In genomic region chr7:73612598-73613269, GRCh38 we compare ENCODE assay signal across 10 cellular contexts.
A peak's percentile ranks its signal among the peaks of the same experiment; 100 is the strongest.
DNase-seq lines count a peak whose midpoint lies in the region; ATAC-seq and TF ChIP-seq lines count a peak whose summit lies in the region.
"Had no signal": no experiment of that assay in that cellular context is flagged by ENCODE, and none has a peak within 500 bp of the region (broad histone marks: within the 10 kb centered on the region; RNA-seq: fewer than 3 reads in every experiment).

No MANE protein-coding gene starts in this region.

- ATAC-seq in GM19351 (IDR thresholded peaks at IDR 0.05; ENCODE audit: unreplicated experiment), result no peak
- ATAC-seq: effector memory CD8-positive, alpha-beta T cell had no signal

- TF ChIP-seq CTCF in AG09309 (IDR thresholded peaks at IDR 0.05; ENCODE audit: control insufficient read depth, insufficient read depth, low read depth, low read length, missing control alignments), result peak; percentile 23

- DNase-seq in AG09309 (ENCODE audit: low read depth), result no peak
- peak; percentile 69 for DNase-seq in HPDE6-E6E7 (ENCODE audit: extremely low spot score)
- peak; percentile 15 for DNase-seq in UCSD-AML1 (lab: John Stamatoyannopoulos, UW; ENCODE audit: unreplicated experiment)
- DNase-seq in left kidney (ENCODE audit: low read depth, low spot score), result peak; percentile 55
- no peak for DNase-seq in activated CD4-positive, alpha-beta T cell treated with anti-CD3 and anti-CD28 coated beads, Interleukin-2, amount 50 U/mL, for 1 hour
- DNase-seq in iPS-NIHi11 (ENCODE audit: low spot score), result no peak
- DNase-seq in dedifferentiated amniotic fluid mesenchymal stem cell (ENCODE audit: extremely low spot score), result no peak
- DNase-seq: effector memory CD8-positive, alpha-beta T cell; retina had no signal

- no peak overlapping the region for H3K4me3 ChIP-seq in AG09309 (ENCODE audit: control insufficient read depth, low read depth, low read length)

Comparison
In these comparisons a context has a peak if more than half of its experiments do, and no peak if none do; other contexts are left out.
1. DNase-seq: peak in HPDE6-E6E7 (single experiment), UCSD-AML1 (single experiment) and left kidney (single experiment); none in AG09309 (single experiment), activated CD4-positive, alpha-beta T cell treated with anti-CD3 and anti-CD28 coated beads, Interleukin-2, amount 50 U/mL, for 1 hour (single experiment), iPS-NIHi11 (single experiment) and dedifferentiated amniotic fluid mesenchymal stem cell (single experiment).